Comparison of ENCODE assay signal across 18 cellular contexts in the genomic region with DNA sequence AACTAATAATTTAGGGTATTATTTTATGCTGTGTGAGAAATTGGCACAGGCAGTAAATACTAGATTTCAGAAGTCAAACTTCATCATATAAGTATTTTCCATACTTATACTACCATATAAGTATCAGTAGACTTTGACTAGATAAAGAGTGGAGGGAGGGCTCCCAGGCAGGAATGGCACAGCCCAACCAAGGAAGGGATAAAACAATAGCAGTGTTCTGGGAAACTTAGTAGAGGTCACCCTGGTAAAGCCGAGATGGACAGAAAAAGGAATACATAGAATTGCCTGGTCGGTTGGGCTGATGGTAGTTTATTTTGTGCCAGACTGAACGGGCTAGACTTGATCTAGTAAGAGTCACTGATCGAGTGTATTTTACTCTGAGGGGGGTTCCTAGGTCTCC. TPM values are rescaled to one million over a fixed set of nuclear protein-coding genes. Genes with fewer than 3 reads are reported as not detected.
DNase-seq lines count a peak whose midpoint lies in the region; ATAC-seq and TF ChIP-seq lines count a peak whose summit lies in the region.
"Had no signal": no experiment of that assay in that cellular context is flagged by ENCODE, and none has a peak within 500 bp of the region (broad histone marks: within the 10 kb centered on the region; RNA-seq: fewer than 3 reads in every experiment).

No MANE protein-coding gene starts in this region.

- no peaks in the 10 kb centered on the region for H3K9me2 ChIP-seq in HCT116 (ENCODE audit: insufficient read depth)

- peak overlapping the region; percentile 83 for H3K27ac Mint-ChIP-seq in osteocyte (ENCODE audit: unreplicated experiment)

- H3K9me3 ChIP-seq in HCT116 (ENCODE audit: control insufficient read depth in 1 of 2, insufficient read depth in 1 of 2, low read depth in 1 of 2, low read length in 2 of 2) (no peaks in the 10 kb centered on the region), SJSA1 (replicated peaks) (no peaks in the 10 kb centered on the region), left lung (no peaks in the 10 kb centered on the region)
- H3K9me3 ChIP-seq: Peyer's patch had no signal

- H3K9me3 Mint-ChIP-seq in osteocyte (ENCODE audit: unreplicated experiment) = no peaks in the 10 kb centered on the region
- H3K9me3 Mint-ChIP-seq: GM23338 had no signal

- BruUV-seq in HCT116 (replicated peaks; lab: Mats Ljungman, UMichigan) = no TSS peak

- CTCF ChIA-PET in HCT116 (lab: Charles Lee) = no interaction called here

- peaks cover 38% of the 10 kb centered on the region for H3K4me1 Mint-ChIP-seq in osteocyte (ENCODE audit: unreplicated experiment)

- POLR2A ChIA-PET in HCT116 (lab: Charles Lee) = interaction anchor here (0.6 to 1.4 kb wide), 2 partner anchors 11 to 16 kb away, joined by 3 to 4 read pairs; no protein-coding TSS in a partner anchor

- peak; percentile 30 for ATAC-seq in HCT116
- no peak for ATAC-seq in left lung
- ATAC-seq: GM23338 had no signal

- no peak for TF ChIP-seq CTCF in HCT116 (IDR thresholded peaks at IDR 0.05 in 2 of 3, conservative IDR thresholded peaks at IDR 0.05 in 1 of 3; ENCODE audit: borderline replicate concordance in 1 of 3, insufficient read depth in 1 of 3, low read depth in 2 of 3, low read length in 2 of 3)
- TF ChIP-seq CTCF in osteocyte (IDR thresholded peaks at IDR 0.05) = no peak
- TF ChIP-seq CTCF in left lung (IDR thresholded peaks at IDR 0.05) = no peak
- no peak for TF ChIP-seq CTCF in GM10266 (IDR thresholded peaks at IDR 0.05; ENCODE audit: control insufficient read depth, insufficient read depth, low read depth, missing control alignments)

- H3K27me3 Mint-ChIP-seq in osteocyte (ENCODE audit: unreplicated experiment) = no peaks in the 10 kb centered on the region
- H3K27me3 Mint-ChIP-seq: CD4-positive, CD25-positive, alpha-beta regulatory T cell had no signal

- no peak overlapping the region for H3K4me3 Mint-ChIP-seq in osteocyte (ENCODE audit: unreplicated experiment)
- H3K4me3 Mint-ChIP-seq: CD4-positive, CD25-positive, alpha-beta regulatory T cell; GM23338 had no signal

- no peaks in the 10 kb centered on the region for H3K36me3 Mint-ChIP-seq in osteocyte (ENCODE audit: unreplicated experiment)

- H4K20me1 ChIP-seq in HCT116 (ENCODE audit: insufficient read depth) = no peaks in the 10 kb centered on the region

- H3K4me1 ChIP-seq in HCT116 (ENCODE audit: control insufficient read depth in 1 of 2, insufficient read depth in 2 of 2, low read length in 2 of 2) (peaks cover 39 to 73% of the 10 kb centered on the region in 2 experiments), SJSA1 (replicated peaks) (peaks cover 34% of the 10 kb centered on the region), left lung (no peaks in the 10 kb centered on the region)
- H3K4me1 ChIP-seq: Peyer's patch had no signal

- H3K79me2 ChIP-seq in HCT116 (ENCODE audit: insufficient read depth, low read length) = peaks cover 71% of the 10 kb centered on the region

- intact Hi-C loops in HCT116 (cut with micrococcal nuclease) = no loop called here
- intact Hi-C loops in left lung (cut with DNase I) = no loop called here

- RAD21 ChIA-PET in HCT116 (lab: Charles Lee; ENCODE audit: low non-redundant PET in 1 of 2, low total read pairs in 2 of 2, uncharacterized antibody in 2 of 2, unreplicated experiment in 2 of 2) = no interaction called here

- H3K36me3 ChIP-seq in HCT116 (ENCODE audit: control insufficient read depth in 1 of 2, insufficient read depth in 2 of 2, low read length in 2 of 2) (no peaks in the 10 kb centered on the region), SJSA1 (no peaks in the 10 kb centered on the region), left lung (no peaks in the 10 kb centered on the region)
- H3K36me3 ChIP-seq: Peyer's patch had no signal

- H3K4me3 ChIP-seq in HCT116 (replicated peaks in 1 of 2; ENCODE audit: low read depth in 1 of 2, low read length in 2 of 2) = peak overlapping the region in 1 of 2 experiments; percentile 24; a peak in 1 of 4 replicates
- no peak overlapping the region for H3K4me3 ChIP-seq in SJSA1
- no peak overlapping the region for H3K4me3 ChIP-seq in left lung
- H3K4me3 ChIP-seq: GM23338, Peyer's patch had no signal

- H3K27me3 ChIP-seq in HCT116 (ENCODE audit: insufficient read depth, low read length) (no peaks in the 10 kb centered on the region), SJSA1 (replicated peaks) (no peaks in the 10 kb centered on the region), left lung (no peaks in the 10 kb centered on the region)
- H3K27me3 ChIP-seq: Peyer's patch had no signal

- TF ChIP-seq POLR2A in HCT116 (IDR thresholded peaks at IDR 0.05; ENCODE audit: borderline replicate concordance, extremely low read depth, insufficient read depth, insufficient read length) = no peak

- H3K27ac ChIP-seq in HCT116 (ENCODE audit: low read depth, low read length) = peak overlapping the region; percentile 58; the same call in 1 of the 2 replicates
- peak overlapping the region; percentile 71 for H3K27ac ChIP-seq in SJSA1
- peak overlapping the region; percentile 89 for H3K27ac ChIP-seq in epithelial cell of prostate
- H3K27ac ChIP-seq in left lung = no peak overlapping the region

- H3K4me2 ChIP-seq in HCT116 (ENCODE audit: low read length) = peak overlapping the region; percentile 62
- H3K4me2 ChIP-seq: GM23338 had no signal

- H3K9ac ChIP-seq in HCT116 (ENCODE audit: low read length) = peak overlapping the region; percentile 33

- DNase-seq in HCT116 (ENCODE audit: low read depth, low spot score) (no peak), SJSA1 (ENCODE audit: low read depth in 1 of 2, low spot score in 2 of 2) (peak in 1 of 2 experiments; percentile 17), epithelial cell of prostate (ENCODE audit: low read depth, low spot score) (no peak), osteocyte (ENCODE audit: extremely low spot score, unreplicated experiment) (no peak), left lung (no peak), midbrain (lab: John Stamatoyannopoulos, UW) (no peak), GM10266 (ENCODE audit: extremely low spot score) (no peak), DMS153 treated with DMSO at 0.1 percent for 48 hours (lab: John Stamatoyannopoulos, UW; ENCODE audit: unreplicated experiment) (no peak)
- DNase-seq: CD4-positive, CD25-positive, alpha-beta regulatory T cell; DMS79; NCI-H1092; NCI-H1694; NCI-H2107; NCI-H345; Peyer's patch; SHP77 had no signal

- no peak overlapping the region for H2AFZ ChIP-seq in HCT116 (ENCODE audit: low read depth, low read length, poor library complexity, severe bottlenecking)
- H2AFZ ChIP-seq: GM23338 had no signal

- TF ChIP-seq RAD21 in HCT116 (IDR thresholded peaks at IDR 0.05; ENCODE audit: low read depth) = no peak

TF ChIP-seq in HCT116, 20 proteins besides CTCF, POLR2A, EP300 and RAD21:
- TF ChIP-seq ELF1 (IDR thresholded peaks at IDR 0.05; ENCODE audit: borderline replicate concordance, low read depth) (no peak), YY1 (IDR thresholded peaks at IDR 0.05; ENCODE audit: extremely low read depth, insufficient replicate concordance, low read depth, low read length) (no peak), EZH2 (IDR thresholded peaks at IDR 0.05) (no peak), JUND (IDR thresholded peaks at IDR 0.05) (no peak), SP1 (IDR thresholded peaks at IDR 0.05; ENCODE audit: low read depth) (no peak), EZH2phosphoT487 (IDR thresholded peaks at IDR 0.05; ENCODE audit: borderline replicate concordance) (no peak), FOSL1 (IDR thresholded peaks at IDR 0.05; ENCODE audit: low read depth) (no peak), SIN3A (IDR thresholded peaks at IDR 0.05; ENCODE audit: low read depth) (no peak), ZFX (IDR thresholded peaks at IDR 0.05) (no peak)
- TF ChIP-seq, protein P1, sequence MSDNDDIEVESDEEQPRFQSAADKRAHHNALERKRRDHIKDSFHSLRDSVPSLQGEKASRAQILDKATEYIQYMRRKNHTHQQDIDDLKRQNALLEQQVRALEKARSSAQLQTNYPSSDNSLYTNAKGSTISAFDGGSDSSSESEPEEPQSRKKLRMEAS (IDR thresholded peaks at IDR 0.05) = no peak
TF ChIP-seq in HCT116: peak in this region for 0.

RNA-seq across cellular contexts. Expression of gene KCTD4, which starts 19.6 kb away (rescaled TPM):
- total RNA-seq in HCT116 (2021; ENCODE audit: unreplicated experiment) (not detected), osteocyte (not detected in 2 replicates), left lung (not detected)
- not detected in 2 replicates for polyA plus RNA-seq in HCT116 (2012)
- 0.08 TPM in 1 of 2 replicates, not detected in the other for total RNA-seq in SJSA1 (2014; rRNA removed; shearing (Covaris generic))
- total RNA-seq: CD4-positive, CD25-positive, alpha-beta regulatory T cell; G401; GM23338 had no signal

Comparison
In these comparisons a context has a peak if more than half of its experiments do, and no peak if none do; other contexts are left out.
1. H3K27ac ChIP-seq: peak in HCT116 (single experiment), SJSA1 (single experiment) and epithelial cell of prostate (single experiment); none in left lung (0 of 2).